Comparison of ENCODE assay signal across 8 cellular contexts in the genomic region with DNA sequence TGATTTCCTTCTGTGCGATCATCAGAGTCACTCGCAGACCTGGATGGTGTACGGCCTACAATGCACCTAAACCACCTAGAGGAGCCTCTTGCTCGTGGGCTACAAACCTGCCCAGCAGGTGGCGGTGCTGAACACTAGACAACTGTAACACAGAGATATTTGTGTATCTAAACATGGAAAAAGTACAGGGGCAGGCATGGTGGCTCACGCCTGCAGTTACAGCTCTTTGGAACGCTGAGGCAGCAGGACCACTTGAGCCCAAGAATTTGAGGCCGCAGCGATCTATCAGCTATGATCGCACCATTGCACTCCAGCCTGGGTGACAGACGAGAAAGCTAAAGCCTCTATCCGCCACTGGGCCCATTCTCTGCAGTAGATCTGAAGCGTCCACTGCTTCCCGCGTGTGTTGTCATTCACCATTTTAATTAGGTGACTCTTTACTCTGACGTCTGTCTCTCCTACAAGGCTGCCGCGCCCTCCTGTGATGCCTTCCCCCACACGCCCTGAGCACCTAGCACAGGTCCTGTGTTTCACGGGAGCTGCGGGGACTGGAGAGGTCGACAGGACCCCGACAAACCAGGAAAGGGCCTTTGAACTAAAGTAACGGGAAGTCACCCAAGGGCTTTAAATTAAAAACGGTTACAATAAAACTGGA. TPM values are rescaled to one million over a fixed set of nuclear protein-coding genes. Genes with fewer than 3 reads are reported as not detected.
A peak's percentile ranks its signal among the peaks of the same experiment; 100 is the strongest.
DNase-seq lines count a peak whose midpoint lies in the region; ATAC-seq, FAIRE-seq and TF ChIP-seq lines count a peak whose summit lies in the region.

No MANE protein-coding gene starts in this region.

- peak overlapping the region; percentile 95 for H3K4me3 Mint-ChIP-seq in activated CD8-positive, alpha-beta T cell treated with anti-CD3 and anti-CD28 coated beads for 36 hours

- H3K9ac ChIP-seq in endocrine pancreas (ENCODE audit: control insufficient read depth, insufficient read depth, low read length): peak overlapping the region; percentile 90

- H3K4me3 ChIP-seq in endocrine pancreas (ENCODE audit: control insufficient read depth, insufficient read depth, low read length): peak overlapping the region; percentile 39

- H3K4me1 Mint-ChIP-seq in activated CD8-positive, alpha-beta T cell treated with anti-CD3 and anti-CD28 coated beads for 36 hours (ENCODE audit: low read depth): peaks cover 29% of the 10 kb centered on the region

- peak; percentile 95 for FAIRE-seq in GM12892 (lab: Jason Lieb, UNC)

- POLR2A ChIA-PET in activated CD8-positive, alpha-beta T cell treated with anti-CD3 and anti-CD28 coated beads for 36 hours (lab: Charles Lee): interaction anchor here (0.9 to 2.0 kb wide), 6 partner anchors 13 to 50 kb away, joined by 3 to 8 read pairs (median 4); no protein-coding TSS in a partner anchor

- no peaks in the 10 kb centered on the region for H3K27me3 ChIP-seq in endocrine pancreas (ENCODE audit: control insufficient read depth, insufficient read depth, low read length)

- no peaks in the 10 kb centered on the region for H3K36me3 ChIP-seq in endocrine pancreas (ENCODE audit: control insufficient read depth, insufficient read depth, low read length)

- H3K4me1 ChIP-seq in endocrine pancreas (ENCODE audit: control insufficient read depth, insufficient read depth, low read length): no peaks in the 10 kb centered on the region

- H3K9me3 ChIP-seq in endocrine pancreas (ENCODE audit: control insufficient read depth, low read length): no peaks in the 10 kb centered on the region

- peak overlapping the region; percentile 98 for H3K27ac Mint-ChIP-seq in activated CD8-positive, alpha-beta T cell treated with anti-CD3 and anti-CD28 coated beads for 36 hours

- DNase-seq in GM12892 (ENCODE audit: insufficient read length): no peak
- peak; percentile 59 for DNase-seq in NCI-H460 (ENCODE audit: extremely low read depth, low read depth)
- peak; percentile 97 for DNase-seq in activated CD8-positive, alpha-beta T cell treated with anti-CD3 and anti-CD28 coated beads for 36 hours
- DNase-seq in mucosa of gallbladder (ENCODE audit: low spot score): peak; percentile 88
- DNase-seq in stimulated activated CD8-positive, alpha-beta memory T cell treated with anti-CD3 and anti-CD28 coated beads, Interleukin-7, amount 100 ng/mL, for 1 hour (ENCODE audit: low read depth in 2 of 2): peak; percentile 53 to 78

- intact Hi-C loops in activated CD8-positive, alpha-beta T cell treated with anti-CD3 and anti-CD28 coated beads for 36 hours (cut with micrococcal nuclease): no loop called here

- no peak for TF ChIP-seq POLR2A in GM12892 (IDR thresholded peaks at IDR 0.05; ENCODE audit: low read depth, low read length)

- CTCF ChIA-PET in activated CD8-positive, alpha-beta T cell treated with anti-CD3 and anti-CD28 coated beads for 36 hours (lab: Charles Lee): interaction anchor here (0.7 to 2.9 kb wide), 25 partner anchors 9 to 209 kb away, joined by 3 to 22 read pairs (median 5); a partner anchor contains a TSS

- peaks cover 9% of the 10 kb centered on the region for H3K36me3 Mint-ChIP-seq in activated CD8-positive, alpha-beta T cell treated with anti-CD3 and anti-CD28 coated beads for 36 hours (ENCODE audit: low read depth)

- no peaks in the 10 kb centered on the region for H3K9me3 Mint-ChIP-seq in activated CD8-positive, alpha-beta T cell treated with anti-CD3 and anti-CD28 coated beads for 36 hours

- no peaks in the 10 kb centered on the region for H3K27me3 Mint-ChIP-seq in activated CD8-positive, alpha-beta T cell treated with anti-CD3 and anti-CD28 coated beads for 36 hours

- peak overlapping the region; percentile 92 for H3K27ac ChIP-seq in 22Rv1

- peak; percentile 89 for TF ChIP-seq CTCF in 22Rv1 (IDR thresholded peaks at IDR 0.05)
- peak; percentile 91 for TF ChIP-seq CTCF in activated CD8-positive, alpha-beta T cell treated with anti-CD3 and anti-CD28 coated beads for 36 hours (IDR thresholded peaks at IDR 0.05)

- peak; percentile 36 for ATAC-seq in HG03025 (IDR thresholded peaks at IDR 0.05; ENCODE audit: low FRiP score, unreplicated experiment)
- ATAC-seq in activated CD8-positive, alpha-beta T cell treated with anti-CD3 and anti-CD28 coated beads for 36 hours: peak; percentile 60

RNA-seq across cellular contexts. Expression of a gene that starts 0.8 kb away (rescaled TPM):
- 23.8 TPM for polyA plus RNA-seq in GM12892 (2012; ENCODE audit: missing spikeins)
- total RNA-seq in NCI-H460 (2014; rRNA removed; shearing (Covaris generic)): 52.9 and 55.9 TPM in 2 replicates
- 58.2 and 71.6 TPM in 2 replicates for polyA plus RNA-seq in NCI-H460 (2014; cell fraction: nucleus; rRNA removed)
- total RNA-seq in activated CD8-positive, alpha-beta T cell treated with anti-CD3 and anti-CD28 coated beads for 36 hours: 10 to 100 TPM; 54.1 to 57.5 TPM
- 56.9 TPM for total RNA-seq in mucosa of gallbladder

RNA-seq across cellular contexts. Expression of a gene that starts 0.8 kb away (rescaled TPM):
- 28.3 TPM for polyA plus RNA-seq in GM12892 (2012; ENCODE audit: missing spikeins)
- 50.4 and 56.6 TPM in 2 replicates for total RNA-seq in NCI-H460 (2014; rRNA removed; shearing (Covaris generic))
- polyA plus RNA-seq in NCI-H460 (2014; cell fraction: nucleus; rRNA removed): 67.0 and 87.6 TPM in 2 replicates
- total RNA-seq in activated CD8-positive, alpha-beta T cell treated with anti-CD3 and anti-CD28 coated beads for 36 hours: 10 to 100 TPM; 58.0 to 60.1 TPM
- total RNA-seq in mucosa of gallbladder: 35.9 TPM

RNA-seq across cellular contexts. Expression of a gene that starts 28.8 kb away (rescaled TPM):
- not detected for polyA plus RNA-seq in GM12892 (2012; ENCODE audit: missing spikeins)
- 0.20 TPM in 1 of 2 replicates, not detected in the other for total RNA-seq in NCI-H460 (2014; rRNA removed; shearing (Covaris generic))
- polyA plus RNA-seq in NCI-H460 (2014; cell fraction: nucleus; rRNA removed): not detected in 2 replicates
- total RNA-seq in activated CD8-positive, alpha-beta T cell treated with anti-CD3 and anti-CD28 coated beads for 36 hours: not detected
- 0.92 TPM for total RNA-seq in mucosa of gallbladder

RNA-seq across cellular contexts. Expression of a gene that starts 31.2 kb away (rescaled TPM):
- polyA plus RNA-seq in GM12892 (2012; ENCODE audit: missing spikeins): 20.8 TPM
- 2.5 and 3.7 TPM in 2 replicates for total RNA-seq in NCI-H460 (2014; rRNA removed; shearing (Covaris generic))
- 8.4 and 19.3 TPM in 2 replicates for polyA plus RNA-seq in NCI-H460 (2014; cell fraction: nucleus; rRNA removed)
- 100 to 1,000 TPM; 106 to 115 TPM for total RNA-seq in activated CD8-positive, alpha-beta T cell treated with anti-CD3 and anti-CD28 coated beads for 36 hours
- total RNA-seq in mucosa of gallbladder: 12.7 TPM

RNA-seq across cellular contexts. Expression of a gene that starts 39.3 kb away (rescaled TPM):
- polyA plus RNA-seq in GM12892 (2012; ENCODE audit: missing spikeins): not detected
- total RNA-seq in NCI-H460 (2014; rRNA removed; shearing (Covaris generic)): not detected in 2 replicates
- polyA plus RNA-seq in NCI-H460 (2014; cell fraction: nucleus; rRNA removed): not detected in 2 replicates
- not detected for total RNA-seq in activated CD8-positive, alpha-beta T cell treated with anti-CD3 and anti-CD28 coated beads for 36 hours
- 4.8 TPM for total RNA-seq in mucosa of gallbladder
